ENCODE assay signal across 15 cellular contexts in the genomic region with DNA sequence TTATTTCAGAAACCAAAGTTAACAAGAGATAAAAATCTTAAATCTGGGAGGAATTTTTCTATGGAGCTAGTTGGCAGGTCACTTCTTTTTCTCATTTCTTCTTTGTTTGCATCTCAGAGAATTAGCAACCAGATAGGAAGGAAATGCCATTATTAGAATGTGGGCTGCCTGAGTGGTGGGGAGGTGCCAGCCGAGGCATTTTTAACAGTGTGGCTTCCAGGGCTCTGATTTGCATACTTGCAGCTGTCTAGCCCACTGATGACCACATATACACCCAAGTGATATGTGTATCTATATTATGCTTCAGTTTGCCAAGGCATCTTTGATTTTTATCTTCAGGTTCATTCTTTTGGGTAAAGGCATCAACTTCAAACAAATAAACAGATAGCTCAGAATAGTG.
DNase-seq lines count a peak whose midpoint lies in the region; ATAC-seq lines count a peak whose summit lies in the region.
"Had no signal": no experiment of that assay in that cellular context is flagged by ENCODE, and none has a peak within 500 bp of the region (broad histone marks: within the 10 kb centered on the region; RNA-seq: fewer than 3 reads in every experiment).

No MANE protein-coding gene starts in this region.

- H3K4me2 ChIP-seq in mesendoderm (ENCODE audit: low read length): no peak overlapping the region
- H3K4me2 ChIP-seq in Karpas-422 (ENCODE audit: low read depth, low read length, poor library complexity, severe bottlenecking): no peak overlapping the region

- H3K36me3 ChIP-seq in mesendoderm (ENCODE audit: control insufficient read depth, insufficient read depth, low read length) (no peaks in the 10 kb centered on the region), Karpas-422 (ENCODE audit: insufficient read depth, low read length) (no peaks in the 10 kb centered on the region)
- H3K36me3 ChIP-seq: ovary had no signal

- no peaks in the 10 kb centered on the region for H3K4me1 ChIP-seq in mesendoderm (ENCODE audit: control insufficient read depth, low read depth, low read length)
- H3K4me1 ChIP-seq in Karpas-422 (ENCODE audit: low read length): peaks cover 6% of the 10 kb centered on the region

- H2BK15ac ChIP-seq in mesendoderm (replicated peaks; ENCODE audit: low read depth): no peak overlapping the region

- H3K27me3 ChIP-seq in mesendoderm (ENCODE audit: insufficient read depth, low read length, poor library complexity): no peaks in the 10 kb centered on the region
- no peaks in the 10 kb centered on the region for H3K27me3 ChIP-seq in Karpas-422 (ENCODE audit: low read length)
- H3K27me3 ChIP-seq: ovary had no signal

- H3K79me2 ChIP-seq in mesendoderm (ENCODE audit: control insufficient read depth, insufficient read depth, low read length) (no peaks in the 10 kb centered on the region), Karpas-422 (ENCODE audit: low read length) (no peaks in the 10 kb centered on the region)

- H3K4me3 ChIP-seq in mesendoderm (ENCODE audit: low read length): no peak overlapping the region
- no peak overlapping the region for H3K4me3 ChIP-seq in Karpas-422 (ENCODE audit: low read length)
- H3K4me3 ChIP-seq: ovary, skin epidermis had no signal

- H2BK5ac ChIP-seq in mesendoderm (ENCODE audit: low read length): no peak overlapping the region

- no peak overlapping the region for H4K8ac ChIP-seq in mesendoderm (ENCODE audit: low read depth, low read length)

- no peaks in the 10 kb centered on the region for H3K79me1 ChIP-seq in mesendoderm (ENCODE audit: low read length)

- no peak overlapping the region for H3K27ac ChIP-seq in mesendoderm (ENCODE audit: low read depth, low read length)
- no peak overlapping the region for H3K27ac ChIP-seq in Karpas-422 (ENCODE audit: low read length)
- H3K27ac ChIP-seq: ovary, skin epidermis had no signal

- no peak overlapping the region for H2AK5ac ChIP-seq in mesendoderm (ENCODE audit: low read length)

- no peak overlapping the region for H3K9ac ChIP-seq in mesendoderm (ENCODE audit: low read length)
- no peak overlapping the region for H3K9ac ChIP-seq in Karpas-422 (ENCODE audit: low read length)

- H3K9me2 ChIP-seq in Karpas-422 (replicated peaks; ENCODE audit: insufficient read depth, low read length): no peaks in the 10 kb centered on the region

- no peaks in the 10 kb centered on the region for H4K20me1 ChIP-seq in Karpas-422 (ENCODE audit: insufficient read depth, low read depth, low read length)

- H3K23ac ChIP-seq in mesendoderm (ENCODE audit: low read length): no peak overlapping the region

- H3K9me3 ChIP-seq in Karpas-422 (ENCODE audit: low read length): no peaks in the 10 kb centered on the region

- H4K5ac ChIP-seq in mesendoderm (ENCODE audit: low read length): no peak overlapping the region

- H3K56ac ChIP-seq in mesendoderm (ENCODE audit: low read length): no peak overlapping the region

- WGBS in mesendoderm (ENCODE audit: extremely low coverage, insufficient coverage, low lambda C conversion rate): no CpG with 5 or more reads among the region's 1 CpG

- ATAC-seq in GM18517 (IDR thresholded peaks at IDR 0.05; ENCODE audit: unreplicated experiment) (peak; percentile 75), GM21717 (IDR thresholded peaks at IDR 0.05; ENCODE audit: unreplicated experiment) (peak; percentile 69), HG03558 (IDR thresholded peaks at IDR 0.05; ENCODE audit: extremely low read depth, unreplicated experiment) (peak; percentile 49)
- ATAC-seq: activated CD8-positive, alpha-beta memory T cell treated with anti-CD3 and anti-CD28 coated beads, Interleukin-2, amount 10 ng/mL, durations not matched to agents 7 days and 5 days had no signal

- DNase-seq in mesendoderm (peak; percentile 22), NOMO-1 treated with dmso at 0.1 percent for 144 hours (lab: John Stamatoyannopoulos, UW; ENCODE audit: unreplicated experiment) (no peak), Karpas-422 (no peak)
- DNase-seq in central memory CD4-positive, alpha-beta T cell: no peak
- DNase-seq in effector CD8-positive, alpha-beta T cell (lab: John Stamatoyannopoulos, UW): no peak
- DNase-seq: activated CD8-positive, alpha-beta memory T cell treated with anti-CD3 and anti-CD28 coated beads, Interleukin-2, amount 10 ng/mL, durations not matched to agents 7 days and 5 days; activated naive CD4-positive, alpha-beta T cell; NCI-H1930; ovary; stimulated activated naive CD4-positive, alpha-beta T cell treated with Interleukin-2 at 50 U/mL for 16 hours; T-helper 1 cell had no signal

- H2BK120ac ChIP-seq in mesendoderm (ENCODE audit: low read depth, low read length): no peak overlapping the region

- H2AFZ ChIP-seq in Karpas-422 (ENCODE audit: low read length): no peak overlapping the region

- H3K4ac ChIP-seq in mesendoderm (ENCODE audit: low read depth, low read length): no peak overlapping the region

- H3K18ac ChIP-seq in mesendoderm (ENCODE audit: low read length): no peak overlapping the region
